In genomic region chr14:36423430-36423829, GRCh38 we compare ENCODE assay signal across 17 cellular contexts.
DNase-seq lines count a peak whose midpoint lies in the region; ATAC-seq and TF ChIP-seq lines count a peak whose summit lies in the region.
"Had no signal": no experiment of that assay in that cellular context is flagged by ENCODE, and none has a peak within 500 bp of the region (broad histone marks: within the 10 kb centered on the region; RNA-seq: fewer than 3 reads in every experiment).

No MANE protein-coding gene starts in this region.

- H3K36me3 Mint-ChIP-seq in GM23338 (ENCODE audit: low read depth) (no peaks in the 10 kb centered on the region), Caco-2 (ENCODE audit: insufficient read depth, unreplicated experiment) (no peaks in the 10 kb centered on the region)
- H3K36me3 Mint-ChIP-seq: CD4-positive, alpha-beta memory T cell had no signal

- H4K20me1 ChIP-seq in GM23338 (replicated peaks; ENCODE audit: insufficient read depth) (no peaks in the 10 kb centered on the region), neural cell (ENCODE audit: insufficient read depth) (no peaks in the 10 kb centered on the region)
- H4K20me1 ChIP-seq: BLaER1 had no signal

- no peak for TF ChIP-seq CTCF in GM23338 (conservative IDR thresholded peaks at IDR 0.05; ENCODE audit: low read depth in 2 of 2)
- no peak for TF ChIP-seq CTCF in neural cell (IDR thresholded peaks at IDR 0.05; ENCODE audit: poor library complexity, severe bottlenecking)
- no peak for TF ChIP-seq CTCF in Caco-2 (IDR thresholded peaks at IDR 0.05; ENCODE audit: insufficient read depth in 1 of 2, low read depth in 1 of 2, low read length in 1 of 2, severe bottlenecking in 1 of 2, unreplicated experiment in 1 of 2)

- H3K27ac Mint-ChIP-seq in GM23338: no peak overlapping the region
- H3K27ac Mint-ChIP-seq in Caco-2 (ENCODE audit: unreplicated experiment): no peak overlapping the region
- H3K27ac Mint-ChIP-seq: CD4-positive, alpha-beta memory T cell; T-helper 2 cell treated with Interferon-gamma antibody and Interleukin-4, amounts not matched to agents 5 μg/mL and 100 μg/mL, for 36 hours had no signal

- H3K9me2 ChIP-seq in GM23338 (ENCODE audit: insufficient read depth): 0 out of 2 replicates have a peak, but pooled peaks cover 4% of the 10 kb centered on the region
- no peaks in the 10 kb centered on the region for H3K9me2 ChIP-seq in neural cell (ENCODE audit: insufficient read depth, low read length)
- H3K9me2 ChIP-seq: SK-N-SH had no signal

- peak overlapping the region; percentile 42 for H3K4me2 ChIP-seq in GM23338
- H3K4me2 ChIP-seq in neural cell (ENCODE audit: low read length): no peak overlapping the region
- H3K4me2 ChIP-seq: BLaER1, SK-N-SH had no signal

- H3K27ac ChIP-seq in GM23338 (ENCODE audit: low read depth): no peak overlapping the region
- no peak overlapping the region for H3K27ac ChIP-seq in neural cell (ENCODE audit: low read length)
- H3K27ac ChIP-seq: BLaER1 had no signal

- H3K4me1 Mint-ChIP-seq in GM23338 (peaks cover 36% of the 10 kb centered on the region), Caco-2 (ENCODE audit: low read depth, unreplicated experiment) (peaks cover 9% of the 10 kb centered on the region)
- H3K4me1 Mint-ChIP-seq: CD4-positive, alpha-beta memory T cell had no signal

- no peak overlapping the region for H2AFZ ChIP-seq in GM23338
- H2AFZ ChIP-seq in neural cell (ENCODE audit: low read depth, low read length): no peak overlapping the region

- no peak for TF ChIP-seq RAD21 in neural cell (conservative IDR thresholded peaks at IDR 0.05)

- H3K4me3 ChIP-seq in GM23338 (no peak overlapping the region), neural cell (ENCODE audit: low read length) (no peak overlapping the region), Caco-2 (ENCODE audit: low read depth, low read length) (no peak overlapping the region)
- H3K4me3 ChIP-seq: BLaER1 had no signal

- no peaks in the 10 kb centered on the region for H3K9me3 ChIP-seq in neural cell (ENCODE audit: low read length)
- H3K9me3 ChIP-seq in Caco-2: no peaks in the 10 kb centered on the region
- H3K9me3 ChIP-seq: BLaER1, SK-N-SH had no signal

- CTCF ChIA-PET in Caco-2 (lab: Charles Lee): no interaction called here

- ATAC-seq in GM23338 (peak; percentile 53), HG03521 (IDR thresholded peaks at IDR 0.05; ENCODE audit: unreplicated experiment) (no peak), HG03025 (IDR thresholded peaks at IDR 0.05; ENCODE audit: low FRiP score, unreplicated experiment) (no peak)
- ATAC-seq: PC-3 had no signal

- H3K27me3 ChIP-seq in GM23338 (ENCODE audit: insufficient read depth) (no peaks in the 10 kb centered on the region), neural cell (ENCODE audit: insufficient read depth, low read depth, low read length) (peaks cover 7% of the 10 kb centered on the region), Caco-2 (replicated peaks; ENCODE audit: control insufficient read depth, insufficient read depth, low read length) (no peaks in the 10 kb centered on the region)
- H3K27me3 ChIP-seq: BLaER1 had no signal

- intact Hi-C loops in Caco-2 (cut with micrococcal nuclease; ENCODE audit: unreplicated experiment): no loop called here

- H3K9me3 Mint-ChIP-seq in GM23338 (no peaks in the 10 kb centered on the region), Caco-2 (ENCODE audit: unreplicated experiment) (no peaks in the 10 kb centered on the region)
- H3K9me3 Mint-ChIP-seq: CD4-positive, alpha-beta memory T cell; T-helper 2 cell treated with Interferon-gamma antibody and Interleukin-4, amounts not matched to agents 5 μg/mL and 100 μg/mL, for 36 hours had no signal

- H3K36me3 ChIP-seq in GM23338 (ENCODE audit: insufficient read depth): no peaks in the 10 kb centered on the region
- H3K36me3 ChIP-seq in neural cell (ENCODE audit: insufficient read depth, low read length): no peaks in the 10 kb centered on the region
- H3K36me3 ChIP-seq in Caco-2 (ENCODE audit: control insufficient read depth, insufficient read depth, low read length): no peaks in the 10 kb centered on the region
- H3K36me3 ChIP-seq: BLaER1 had no signal

- no TSS peak for BruUV-seq in Caco-2 (replicated peaks; lab: Mats Ljungman, UMichigan)

- H3K79me2 ChIP-seq in GM23338 (replicated peaks; ENCODE audit: insufficient read depth) (no peaks in the 10 kb centered on the region), neural cell (replicated peaks; ENCODE audit: insufficient read depth, low read length) (no peaks in the 10 kb centered on the region)

- no peak overlapping the region for H3K4me3 Mint-ChIP-seq in GM23338
- H3K4me3 Mint-ChIP-seq in Caco-2 (ENCODE audit: unreplicated experiment): no peak overlapping the region
- H3K4me3 Mint-ChIP-seq: CD4-positive, alpha-beta memory T cell; T-helper 2 cell treated with Interferon-gamma antibody and Interleukin-4, amounts not matched to agents 5 μg/mL and 100 μg/mL, for 36 hours had no signal

- H3K9ac ChIP-seq in neural cell (ENCODE audit: low read length): no peak overlapping the region
- H3K9ac ChIP-seq: BLaER1, SK-N-SH had no signal

- H3K4me1 ChIP-seq in GM23338 (ENCODE audit: insufficient read depth): peaks cover 42% of the 10 kb centered on the region
- no peaks in the 10 kb centered on the region for H3K4me1 ChIP-seq in Caco-2
- H3K4me1 ChIP-seq: BLaER1 had no signal

- no peaks in the 10 kb centered on the region for H3F3A ChIP-seq in GM23338 (replicated peaks; ENCODE audit: low read depth)
- no peaks in the 10 kb centered on the region for H3F3A ChIP-seq in neural cell (ENCODE audit: insufficient read depth, low read length, poor library complexity, severe bottlenecking)

- POLR2A ChIA-PET in Caco-2 (lab: Charles Lee): no interaction called here

- no peak for DNase-seq in GM23338 (ENCODE audit: low spot score)
- DNase-seq in NCI-H1417 (lab: John Stamatoyannopoulos, UW): peak; percentile 40 to 96 (median 75)
- DNase-seq in NCI-H2227 (lab: John Stamatoyannopoulos, UW; ENCODE audit: unreplicated experiment): peak; percentile 66
- DNase-seq in Caco-2: no peak
- DNase-seq in activated CD4-positive, alpha-beta T cell treated with anti-CD3 and anti-CD28 coated beads, Interleukin-2, amount 50 U/mL, for 4 hours: no peak
- DNase-seq: CD4-positive, alpha-beta memory T cell; NCI-H446; NCI-H526 treated with DMSO at 0.1 percent for 48 hours; PC-3; RPMI8226; SHP77 treated with DMSO at 0.1 percent for 48 hours; SK-N-SH had no signal

- H3K27me3 Mint-ChIP-seq in GM23338 (ENCODE audit: insufficient read depth, low read depth, poor library complexity): peaks cover 4% of the 10 kb centered on the region
- H3K27me3 Mint-ChIP-seq in Caco-2 (ENCODE audit: insufficient read depth, unreplicated experiment): no peaks in the 10 kb centered on the region

- no peak for TF ChIP-seq EP300 in neural cell (conservative IDR thresholded peaks at IDR 0.05; ENCODE audit: poor library complexity, severe bottlenecking)

TF ChIP-seq in GM23338, 12 proteins besides CTCF, POLR2A, EP300 and RAD21 (continues in another document):
- TF ChIP-seq EZH2phosphoT487 (IDR thresholded peaks at IDR 0.05; ENCODE audit: unreplicated experiment) (no peak), EZH2 (IDR thresholded peaks at IDR 0.05; ENCODE audit: low read depth, unreplicated experiment) (no peak), JUNB (IDR thresholded peaks at IDR 0.05; ENCODE audit: unreplicated experiment) (no peak)

TF ChIP-seq in neural cell, 6 proteins besides CTCF, POLR2A, EP300 and RAD21:
- peak; percentile 14 for TF ChIP-seq POLR2AphosphoS5 (IDR thresholded peaks at IDR 0.05)
- no peak for TF ChIP-seq EZH2 (IDR thresholded peaks at IDR 0.05; ENCODE audit: borderline replicate concordance, insufficient read depth, low read length, poor library complexity, severe bottlenecking)
- TF ChIP-seq TAF1 (IDR thresholded peaks at IDR 0.05; ENCODE audit: low read depth): no peak
- no peak for TF ChIP-seq SMC3 (conservative IDR thresholded peaks at IDR 0.05; ENCODE audit: poor library complexity)
TF ChIP-seq in neural cell: peak in this region for 1.

Comparison
In these comparisons a context has a peak if more than half of its experiments do, and no peak if none do; other contexts are left out.
1. DNase-seq: peak in NCI-H1417 (3 of 3) and NCI-H2227 (single experiment); none in GM23338 (single experiment), Caco-2 (0 of 2) and activated CD4-positive, alpha-beta T cell treated with anti-CD3 and anti-CD28 coated beads, Interleukin-2, amount 50 U/mL, for 4 hours (0 of 2).